Comparison of ENCODE assay signal across 1 cellular context in the genomic region with DNA sequence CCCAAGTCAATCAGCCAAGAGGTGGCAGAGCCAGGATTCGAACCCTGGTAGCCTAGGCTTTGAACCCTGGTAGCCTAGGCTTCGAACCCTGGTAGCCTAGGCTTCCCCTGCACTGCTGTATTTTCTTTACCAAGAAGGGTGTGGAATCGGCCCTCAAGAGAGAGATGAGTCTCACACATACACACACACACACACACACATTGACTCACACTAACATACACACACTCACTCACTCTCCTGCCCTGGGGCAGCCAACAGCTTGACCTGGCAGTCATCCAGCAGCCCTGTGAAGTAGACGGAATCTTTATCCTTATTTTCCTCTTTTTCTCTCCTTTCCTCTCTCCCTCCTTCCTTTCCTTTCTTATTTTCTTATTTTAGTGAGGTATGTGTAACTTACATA.
TF ChIP-seq lines count a peak whose summit lies in the region.

No MANE protein-coding gene starts in this region.

TF ChIP-seq in IMR-90, 13 proteins besides CTCF, POLR2A, EP300 and RAD21 (continued from another document):
- TF ChIP-seq RFX5 (IDR thresholded peaks at IDR 0.05; ENCODE audit: low read depth, low read length): no peak
- no peak for TF ChIP-seq MAFK (IDR thresholded peaks at IDR 0.05; ENCODE audit: low read depth, low read length)
